In the genomic region with DNA sequence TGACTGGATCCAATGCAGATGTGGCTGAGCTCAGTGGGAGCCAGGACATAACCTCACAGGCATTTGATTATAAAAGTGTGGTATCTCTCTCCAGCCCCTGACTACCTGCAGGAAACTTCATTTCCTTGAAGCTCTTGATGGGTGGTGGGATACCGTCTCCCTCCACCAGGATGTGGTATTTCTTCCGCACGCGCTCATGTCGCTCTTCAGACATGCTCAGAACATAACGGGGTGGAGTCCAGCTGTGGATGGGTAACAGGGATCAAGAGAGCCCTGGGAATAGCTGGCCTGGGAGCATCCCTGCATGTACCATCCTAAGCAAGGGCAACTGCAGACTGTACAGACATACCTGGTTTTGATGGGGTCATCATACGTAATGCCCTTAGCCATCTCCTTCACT, we compare ENCODE assay signal across 8 cellular contexts. TPM values are rescaled to one million over a fixed set of nuclear protein-coding genes. Genes with fewer than 3 reads are reported as not detected.
DNase-seq lines count a peak whose midpoint lies in the region; ATAC-seq, FAIRE-seq and TF ChIP-seq lines count a peak whose summit lies in the region.

No MANE protein-coding gene starts in this region.

- FAIRE-seq in GM12892 (lab: Jason Lieb, UNC), result no peak

- CTCF ChIA-PET in WTC11 (lab: Charles Lee), result interaction anchor here (1.1 to 2.7 kb wide), 8 partner anchors 8 to 112 kb away, joined by 3 to 14 read pairs (median 4); a partner anchor contains a TSS

- no peak for TF ChIP-seq POLR2A in GM12892 (IDR thresholded peaks at IDR 0.05; ENCODE audit: low read depth, low read length)

- no peak for TF ChIP-seq CTCF in WTC11 (IDR thresholded peaks at IDR 0.05)
- peak; percentile 27 for TF ChIP-seq CTCF in glutamatergic neuron (IDR thresholded peaks at IDR 0.05; ENCODE audit: partially characterized antibody, unreplicated experiment)

- POLR2A ChIA-PET in WTC11 (lab: Charles Lee), result interaction anchor here (1.1 kb wide), 1 partner anchor 20 kb away, joined by 3 read pairs; no protein-coding TSS in a partner anchor

- no peaks in the 10 kb centered on the region for H3K9me3 Mint-ChIP-seq in activated T-cell treated with anti-CD3 and anti-CD28 coated beads, Interleukin-2, amount 50 U/mL, for 24 hours
- no peaks in the 10 kb centered on the region for H3K9me3 Mint-ChIP-seq in WTC11
- H3K9me3 Mint-ChIP-seq in glutamatergic neuron (ENCODE audit: unreplicated experiment), result peaks cover 21% of the 10 kb centered on the region
- H3K9me3 Mint-ChIP-seq in stimulated activated memory B cell treated with anti-CD40 and anti-IgM and Interleukin-4, amounts not matched to agents 10 μg/mL and 1 μg/mL and 100 μg/mL, for 72 hours, result no peaks in the 10 kb centered on the region

- H3K4me3 Mint-ChIP-seq in activated T-cell treated with anti-CD3 and anti-CD28 coated beads, Interleukin-2, amount 50 U/mL, for 24 hours, result peak overlapping the region; percentile 91
- H3K4me3 Mint-ChIP-seq in WTC11 (peak overlapping the region; percentile 93), glutamatergic neuron (ENCODE audit: unreplicated experiment) (peak overlapping the region; percentile 99)
- peak overlapping the region; percentile 87 for H3K4me3 Mint-ChIP-seq in stimulated activated memory B cell treated with anti-CD40 and anti-IgM and Interleukin-4, amounts not matched to agents 10 μg/mL and 1 μg/mL and 100 μg/mL, for 72 hours

- no peak for DNase-seq in activated T-cell treated with anti-CD3 and anti-CD28 coated beads, Interleukin-2, amount 50 U/mL, for 24 hours
- DNase-seq in activated T-cell treated with anti-CD3 and anti-CD28 coated beads, Interleukin-2, amount 50 U/mL, for 48 hours, result no peak
- DNase-seq in WTC11 (ENCODE audit: low spot score) (no peak), glutamatergic neuron (no peak), GM12892 (ENCODE audit: insufficient read length) (no peak)
- DNase-seq in stimulated activated CD4-positive, alpha-beta T cell treated with anti-CD3 and anti-CD28 coated beads, Interleukin-1b, Interleukin-23, amount 100 ng/mL, for 48 hours, result no peak

- H3K27me3 Mint-ChIP-seq in activated T-cell treated with anti-CD3 and anti-CD28 coated beads, Interleukin-2, amount 50 U/mL, for 24 hours, result no peaks in the 10 kb centered on the region
- peaks cover 4% of the 10 kb centered on the region; the same call in 1 of the 2 replicates for H3K27me3 Mint-ChIP-seq in WTC11 (ENCODE audit: low read depth)
- H3K27me3 Mint-ChIP-seq in glutamatergic neuron (ENCODE audit: unreplicated experiment), result peaks cover 20% of the 10 kb centered on the region
- no peaks in the 10 kb centered on the region for H3K27me3 Mint-ChIP-seq in stimulated activated memory B cell treated with anti-CD40 and anti-IgM and Interleukin-4, amounts not matched to agents 10 μg/mL and 1 μg/mL and 100 μg/mL, for 72 hours

- H3K36me3 Mint-ChIP-seq in activated T-cell treated with anti-CD3 and anti-CD28 coated beads, Interleukin-2, amount 50 U/mL, for 24 hours (ENCODE audit: low read depth), result peaks cover 87% of the 10 kb centered on the region
- H3K36me3 Mint-ChIP-seq in WTC11 (peaks cover 65% of the 10 kb centered on the region), glutamatergic neuron (ENCODE audit: unreplicated experiment) (peaks cover 4% of the 10 kb centered on the region)
- peaks cover 48% of the 10 kb centered on the region for H3K36me3 Mint-ChIP-seq in stimulated activated memory B cell treated with anti-CD40 and anti-IgM and Interleukin-4, amounts not matched to agents 10 μg/mL and 1 μg/mL and 100 μg/mL, for 72 hours

- ATAC-seq in WTC11 (no peak), GM19328 (IDR thresholded peaks at IDR 0.05; ENCODE audit: unreplicated experiment) (no peak)
- no peak for ATAC-seq in stimulated activated memory B cell treated with anti-CD40 and anti-IgM and Interleukin-4, amounts not matched to agents 10 μg/mL and 1 μg/mL and 100 μg/mL, for 72 hours

- H3K4me1 Mint-ChIP-seq in activated T-cell treated with anti-CD3 and anti-CD28 coated beads, Interleukin-2, amount 50 U/mL, for 24 hours (ENCODE audit: low read depth), result peaks cover 44% of the 10 kb centered on the region
- H3K4me1 Mint-ChIP-seq in WTC11, result peaks cover 16% of the 10 kb centered on the region
- H3K4me1 Mint-ChIP-seq in glutamatergic neuron (ENCODE audit: low read depth, unreplicated experiment), result peaks cover 12% of the 10 kb centered on the region
- H3K4me1 Mint-ChIP-seq in stimulated activated memory B cell treated with anti-CD40 and anti-IgM and Interleukin-4, amounts not matched to agents 10 μg/mL and 1 μg/mL and 100 μg/mL, for 72 hours, result peaks cover 57% of the 10 kb centered on the region

- peak overlapping the region; percentile 95 for H3K27ac Mint-ChIP-seq in activated T-cell treated with anti-CD3 and anti-CD28 coated beads, Interleukin-2, amount 50 U/mL, for 24 hours
- H3K27ac Mint-ChIP-seq in WTC11, result no peak overlapping the region
- H3K27ac Mint-ChIP-seq in glutamatergic neuron (ENCODE audit: unreplicated experiment), result peak overlapping the region; percentile 36
- H3K27ac Mint-ChIP-seq in stimulated activated memory B cell treated with anti-CD40 and anti-IgM and Interleukin-4, amounts not matched to agents 10 μg/mL and 1 μg/mL and 100 μg/mL, for 72 hours, result peak overlapping the region; percentile 80

TF ChIP-seq in WTC11, 78 proteins besides CTCF, POLR2A, EP300 and RAD21 (continues in another document):
- no peak for TF ChIP-seq FOXP1 (CRISPR knock-in tag; IDR thresholded peaks at IDR 0.05; ENCODE audit: borderline replicate concordance)
- no peak for TF ChIP-seq NFE2L1 (CRISPR knock-in tag; IDR thresholded peaks at IDR 0.05)
- TF ChIP-seq, protein P1, sequence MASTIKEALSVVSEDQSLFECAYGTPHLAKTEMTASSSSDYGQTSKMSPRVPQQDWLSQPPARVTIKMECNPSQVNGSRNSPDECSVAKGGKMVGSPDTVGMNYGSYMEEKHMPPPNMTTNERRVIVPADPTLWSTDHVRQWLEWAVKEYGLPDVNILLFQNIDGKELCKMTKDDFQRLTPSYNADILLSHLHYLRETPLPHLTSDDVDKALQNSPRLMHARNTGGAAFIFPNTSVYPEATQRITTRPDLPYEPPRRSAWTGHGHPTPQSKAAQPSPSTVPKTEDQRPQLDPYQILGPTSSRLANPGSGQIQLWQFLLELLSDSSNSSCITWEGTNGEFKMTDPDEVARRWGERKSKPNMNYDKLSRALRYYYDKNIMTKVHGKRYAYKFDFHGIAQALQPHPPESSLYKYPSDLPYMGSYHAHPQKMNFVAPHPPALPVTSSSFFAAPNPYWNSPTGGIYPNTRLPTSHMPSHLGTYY (CRISPR knock-in tag; IDR thresholded peaks at IDR 0.05), result no peak
- no peak for TF ChIP-seq TP53 (CRISPR knock-in tag; IDR thresholded peaks at IDR 0.05)
- TF ChIP-seq, protein P2, sequence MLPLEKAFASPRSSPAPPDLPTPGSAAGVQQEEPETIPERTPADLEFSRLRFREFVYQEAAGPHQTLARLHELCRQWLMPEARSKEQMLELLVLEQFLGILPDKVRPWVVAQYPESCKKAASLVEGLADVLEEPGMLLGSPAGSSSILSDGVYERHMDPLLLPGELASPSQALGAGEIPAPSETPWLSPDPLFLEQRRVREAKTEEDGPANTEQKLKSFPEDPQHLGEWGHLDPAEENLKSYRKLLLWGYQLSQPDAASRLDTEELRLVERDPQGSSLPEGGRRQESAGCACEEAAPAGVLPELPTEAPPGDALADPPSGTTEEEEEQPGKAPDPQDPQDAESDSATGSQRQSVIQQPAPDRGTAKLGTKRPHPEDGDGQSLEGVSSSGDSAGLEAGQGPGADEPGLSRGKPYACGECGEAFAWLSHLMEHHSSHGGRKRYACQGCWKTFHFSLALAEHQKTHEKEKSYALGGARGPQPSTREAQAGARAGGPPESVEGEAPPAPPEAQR (CRISPR knock-in tag; IDR thresholded peaks at IDR 0.05), result no peak
- no peak for TF ChIP-seq ELF4 (CRISPR knock-in tag; IDR thresholded peaks at IDR 0.05; ENCODE audit: low read depth)
- TF ChIP-seq, protein P3, sequence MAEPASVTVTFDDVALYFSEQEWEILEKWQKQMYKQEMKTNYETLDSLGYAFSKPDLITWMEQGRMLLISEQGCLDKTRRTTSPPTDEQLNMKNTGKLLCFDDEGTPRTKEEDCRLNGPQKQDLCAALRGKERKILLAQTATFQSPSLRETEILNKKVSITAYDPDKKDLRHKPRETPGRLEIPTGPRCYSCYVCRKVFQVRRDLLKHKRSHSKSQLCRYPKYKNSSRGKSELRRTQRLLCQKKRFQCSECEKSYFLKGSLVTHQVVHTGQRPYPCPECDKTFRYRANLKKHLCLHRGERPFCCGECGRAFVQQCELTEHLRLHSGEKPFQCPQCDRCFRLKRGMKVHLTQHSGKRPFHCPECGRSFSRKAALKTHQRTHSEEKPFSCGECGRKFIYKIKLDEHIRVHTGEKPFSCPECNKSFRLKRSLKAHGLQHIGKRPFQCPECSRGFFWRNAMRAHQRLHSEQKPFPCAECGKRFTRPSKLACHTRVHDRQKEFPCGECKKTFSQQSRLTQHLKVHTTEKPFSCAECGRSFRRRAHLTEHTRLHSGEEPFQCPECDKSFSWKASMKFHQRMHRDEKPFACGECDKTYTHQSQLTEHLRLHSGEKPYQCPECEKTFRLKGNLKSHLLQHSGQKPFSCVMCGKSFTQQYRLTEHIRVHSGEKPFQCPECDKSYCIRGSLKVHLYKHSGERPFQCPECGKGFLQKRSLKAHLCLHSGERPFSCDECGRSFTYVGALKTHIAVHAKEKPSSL (CRISPR knock-in tag; conservative IDR thresholded peaks at IDR 0.05), result no peak
- TF ChIP-seq KAT7 (CRISPR knock-in tag; IDR thresholded peaks at IDR 0.05; ENCODE audit: borderline replicate concordance), result no peak
- TF ChIP-seq ESRRA (CRISPR knock-in tag; IDR thresholded peaks at IDR 0.05; ENCODE audit: borderline replicate concordance), result no peak
- TF ChIP-seq, protein P4, sequence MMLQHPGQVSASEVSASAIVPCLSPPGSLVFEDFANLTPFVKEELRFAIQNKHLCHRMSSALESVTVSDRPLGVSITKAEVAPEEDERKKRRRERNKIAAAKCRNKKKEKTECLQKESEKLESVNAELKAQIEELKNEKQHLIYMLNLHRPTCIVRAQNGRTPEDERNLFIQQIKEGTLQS (CRISPR knock-in tag; conservative IDR thresholded peaks at IDR 0.05), result no peak
- TF ChIP-seq CBFB (CRISPR knock-in tag; IDR thresholded peaks at IDR 0.05; ENCODE audit: low read depth), result no peak
- TF ChIP-seq TEAD4 (CRISPR knock-in tag; IDR thresholded peaks at IDR 0.05), result no peak

RNA-seq across cellular contexts. Expression of a gene that starts 1.2 kb away (rescaled TPM):
- total RNA-seq in WTC11 (2021) (136 to 156 TPM (median 137 TPM) in 3 replicates), glutamatergic neuron (ENCODE audit: unreplicated experiment) (125 TPM)
- 112 TPM for polyA plus RNA-seq in GM12892 (2012; ENCODE audit: missing spikeins)

RNA-seq across cellular contexts. Expression of a gene that starts 6.0 kb away (rescaled TPM):
- total RNA-seq in WTC11 (2021) (9.0 to 9.9 TPM (median 9.0 TPM) in 3 replicates), glutamatergic neuron (ENCODE audit: unreplicated experiment) (29.2 TPM)
- 27.7 TPM for polyA plus RNA-seq in GM12892 (2012; ENCODE audit: missing spikeins)

RNA-seq across cellular contexts. Expression of a gene that starts 18.2 kb away (rescaled TPM):
- total RNA-seq in WTC11 (2021) (124 to 142 TPM (median 139 TPM) in 3 replicates), glutamatergic neuron (ENCODE audit: unreplicated experiment) (430 TPM)
- 12.2 TPM for polyA plus RNA-seq in GM12892 (2012; ENCODE audit: missing spikeins)

RNA-seq across cellular contexts. Expression of a gene that starts 38.8 kb away (rescaled TPM):
- total RNA-seq in WTC11 (2021) (95.1 to 101 TPM (median 95.6 TPM) in 3 replicates), glutamatergic neuron (ENCODE audit: unreplicated experiment) (227 TPM)
- polyA plus RNA-seq in GM12892 (2012; ENCODE audit: missing spikeins), result 43.8 TPM

RNA-seq across cellular contexts. Expression of a gene that starts 42.1 kb away (rescaled TPM):
- 267 to 288 TPM (median 269 TPM) in 3 replicates for total RNA-seq in WTC11 (2021)
- 1,261 TPM for total RNA-seq in glutamatergic neuron (ENCODE audit: unreplicated experiment)
- 6.8 TPM for polyA plus RNA-seq in GM12892 (2012; ENCODE audit: missing spikeins)
